17 cellular contexts compared by ENCODE assay signal in the genomic region with DNA sequence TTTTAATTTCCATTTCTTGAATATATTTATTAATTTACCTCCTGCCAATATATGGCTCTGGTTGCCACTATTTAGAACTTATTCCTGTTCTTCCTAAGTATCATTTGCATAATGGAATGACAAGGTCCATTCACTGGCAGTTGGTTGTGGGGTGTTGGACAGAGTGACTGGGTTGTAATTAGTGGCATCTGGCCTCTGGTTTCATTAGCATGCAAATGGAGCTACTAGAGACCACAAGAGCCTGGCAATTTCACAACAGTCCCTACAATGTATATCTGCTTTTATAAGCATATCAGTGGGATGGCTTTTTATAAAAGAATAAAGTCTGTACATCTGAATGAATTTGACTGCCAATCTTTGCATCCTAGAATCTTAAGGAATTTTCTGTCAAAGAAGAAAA.
DNase-seq lines count a peak whose midpoint lies in the region; ATAC-seq and TF ChIP-seq lines count a peak whose summit lies in the region.
"Had no signal": no experiment of that assay in that cellular context is flagged by ENCODE, and none has a peak within 500 bp of the region (broad histone marks: within the 10 kb centered on the region; RNA-seq: fewer than 3 reads in every experiment).

No MANE protein-coding gene starts in this region.

- no peak overlapping the region for H3K9ac ChIP-seq in H9 (ENCODE audit: extremely low read depth, insufficient read length, low read length)
- H3K9ac ChIP-seq in mesendoderm (ENCODE audit: low read length), result no peak overlapping the region

- no peak for TF ChIP-seq CTCF in H9 (conservative IDR thresholded peaks at IDR 0.05)
- TF ChIP-seq CTCF in WTC11 (IDR thresholded peaks at IDR 0.05), result no peak
- TF ChIP-seq CTCF in GM13976 (IDR thresholded peaks at IDR 0.05; ENCODE audit: borderline replicate concordance, control extremely low read depth, extremely low read depth, insufficient read depth, missing control alignments), result no peak

- H3K4me1 ChIP-seq in H9 (ENCODE audit: insufficient read depth, low read length), result peaks cover 6% of the 10 kb centered on the region; the same call in 1 of the 2 replicates
- no peaks in the 10 kb centered on the region for H3K4me1 ChIP-seq in mesendoderm (ENCODE audit: control insufficient read depth, low read depth, low read length)

- POLR2A ChIA-PET in WTC11 (lab: Charles Lee) (no interaction called here), HEK293T (lab: Yijun Ruan, JAX) (interaction anchor here (0.6 kb wide), 1 partner anchor 875 kb away, joined by 3 read pairs; no protein-coding TSS in a partner anchor)

- H4K8ac ChIP-seq in H9 (replicated peaks; ENCODE audit: insufficient read length, low read depth, low read length) (no peak overlapping the region), mesendoderm (ENCODE audit: low read depth, low read length) (no peak overlapping the region)

- H3K4me2 ChIP-seq in H9 (ENCODE audit: insufficient read depth, insufficient read length, low read length), result no peak overlapping the region
- no peak overlapping the region for H3K4me2 ChIP-seq in mesendoderm (ENCODE audit: low read length)

- H3K27ac ChIP-seq in H9 (ENCODE audit: insufficient read length, low read depth, low read length) (no peak overlapping the region), mesendoderm (ENCODE audit: low read depth, low read length) (no peak overlapping the region)

- H3K9me3 Mint-ChIP-seq in H9 (no peaks in the 10 kb centered on the region; a peak in 2 of 5 replicates), WTC11 (peaks cover 7% of the 10 kb centered on the region)

- peaks cover 0 to 11% (median 0%) of the 10 kb centered on the region in 3 experiments; a peak in 3 of 7 replicates for H3K36me3 Mint-ChIP-seq in H9 (ENCODE audit: insufficient read depth in 1 of 3, low read depth in 3 of 3)
- H3K36me3 Mint-ChIP-seq in WTC11, result no peaks in the 10 kb centered on the region; the same call in 1 of the 2 replicates
- H3K36me3 Mint-ChIP-seq: CD4-positive, CD25-positive, alpha-beta regulatory T cell had no signal

- H3K27ac Mint-ChIP-seq in H9, result peak overlapping the region in 2 of 3 experiments; percentile 35; a peak in 2 of 7 replicates
- no peak overlapping the region for H3K27ac Mint-ChIP-seq in WTC11
- H3K27ac Mint-ChIP-seq: CD4-positive, CD25-positive, alpha-beta regulatory T cell had no signal

- H3K4ac ChIP-seq in H9 (ENCODE audit: low read depth, low read length) (no peak overlapping the region), mesendoderm (ENCODE audit: low read depth, low read length) (no peak overlapping the region)

- no peak overlapping the region for H2BK5ac ChIP-seq in H9 (ENCODE audit: insufficient read length, low read length)
- H2BK5ac ChIP-seq in mesendoderm (ENCODE audit: low read length), result no peak overlapping the region

- H3T11ph ChIP-seq in H9 (ENCODE audit: low read length), result no peak overlapping the region

- H3K56ac ChIP-seq in H9 (ENCODE audit: insufficient read length, low read depth, low read length) (no peak overlapping the region), mesendoderm (ENCODE audit: low read length) (no peak overlapping the region)

- H3K27me3 Mint-ChIP-seq in H9 (ENCODE audit: low read depth), result no peaks in the 10 kb centered on the region
- no peaks in the 10 kb centered on the region; the same call in 1 of the 2 replicates for H3K27me3 Mint-ChIP-seq in WTC11 (ENCODE audit: low read depth)
- H3K27me3 Mint-ChIP-seq: CD4-positive, CD25-positive, alpha-beta regulatory T cell had no signal

- no peak overlapping the region for H2AK5ac ChIP-seq in H9 (ENCODE audit: insufficient read length, low read length)
- H2AK5ac ChIP-seq in mesendoderm (ENCODE audit: low read length), result no peak overlapping the region

- no peak overlapping the region for H2BK20ac ChIP-seq in H9 (ENCODE audit: low read depth, low read length, poor library complexity, severe bottlenecking)

- H3K23me2 ChIP-seq in H9 (ENCODE audit: insufficient read length, low read depth, low read length, poor library complexity, severe bottlenecking), result no peaks in the 10 kb centered on the region

- no peak overlapping the region for H2AFZ ChIP-seq in H9 (ENCODE audit: low read length)

- no peak overlapping the region for H3K23ac ChIP-seq in H9 (ENCODE audit: insufficient read length, low read depth, low read length)
- no peak overlapping the region for H3K23ac ChIP-seq in mesendoderm (ENCODE audit: low read length)

- H3K27me3 ChIP-seq in H9 (ENCODE audit: insufficient read depth, low read length), result no peaks in the 10 kb centered on the region
- no peaks in the 10 kb centered on the region for H3K27me3 ChIP-seq in mesendoderm (ENCODE audit: insufficient read depth, low read length, poor library complexity)

- no peaks in the 10 kb centered on the region for H3K36me3 ChIP-seq in mesendoderm (ENCODE audit: control insufficient read depth, insufficient read depth, low read length)

- no peaks in the 10 kb centered on the region for H3K79me2 ChIP-seq in H9 (ENCODE audit: insufficient read depth, low read length)
- no peaks in the 10 kb centered on the region for H3K79me2 ChIP-seq in mesendoderm (ENCODE audit: control insufficient read depth, insufficient read depth, low read length)

- no peak overlapping the region for H3K4me3 ChIP-seq in mesendoderm (ENCODE audit: low read length)

- H2BK12ac ChIP-seq in H9 (ENCODE audit: insufficient read length, low read depth, low read length), result no peak overlapping the region

- H3K4me1 Mint-ChIP-seq in H9, result peaks cover 43 to 44% of the 10 kb centered on the region in 2 experiments
- H3K4me1 Mint-ChIP-seq in WTC11, result peaks cover 50% of the 10 kb centered on the region
- H3K4me1 Mint-ChIP-seq: CD4-positive, CD25-positive, alpha-beta regulatory T cell had no signal

- ATAC-seq in WTC11, result peak; percentile 60
- ATAC-seq: Panc1, SK-N-SH treated with all-trans-retinoic acid at 6 μM for 48 hours had no signal

- H3K9me3 ChIP-seq in H9 (ENCODE audit: control insufficient read depth, low read depth, low read length), result no peaks in the 10 kb centered on the region

- H4K5ac ChIP-seq in H9 (ENCODE audit: insufficient read length, low read depth, low read length) (no peak overlapping the region), mesendoderm (ENCODE audit: low read length) (no peak overlapping the region)

- H3K79me1 ChIP-seq in H9 (ENCODE audit: insufficient read depth, low read depth, low read length, poor library complexity, severe bottlenecking), result no peaks in the 10 kb centered on the region
- H3K79me1 ChIP-seq in mesendoderm (ENCODE audit: low read length), result no peaks in the 10 kb centered on the region

- H3K14ac ChIP-seq in H9 (ENCODE audit: insufficient read depth, low read length), result no peak overlapping the region

- H2BK15ac ChIP-seq in H9 (ENCODE audit: low read depth, low read length) (no peak overlapping the region), mesendoderm (replicated peaks; ENCODE audit: low read depth) (no peak overlapping the region)

- in situ Hi-C loops in GM13976 (cut with MboI; ENCODE audit: low sequenced_read_pairs, unreplicated experiment), result no loop called here

- H2BK120ac ChIP-seq in H9 (ENCODE audit: low read depth, low read length, poor library complexity, severe bottlenecking), result no peak overlapping the region
- H2BK120ac ChIP-seq in mesendoderm (ENCODE audit: low read depth, low read length), result no peak overlapping the region

- peak; percentile 1 for DNase-seq in ELF-1 (ENCODE audit: low read depth, low spot score)
- DNase-seq in H9, result no peak
- DNase-seq in WTC11 (ENCODE audit: low spot score), result no peak
- peak; percentile 47 for DNase-seq in mesendoderm
- no peak for DNase-seq in HEK293T (ENCODE audit: extremely low spot score)
- DNase-seq in stimulated activated CD4-positive, alpha-beta T cell treated with anti-CD3 and anti-CD28 coated beads, Interleukin-4, amount 100 ng/mL, for 24 hours, result no peak
- no peak for DNase-seq in GM13976 (ENCODE audit: low spot score)
- DNase-seq: CD4-positive, CD25-positive, alpha-beta regulatory T cell; COR-L47; DND-41; Kasumi-1; NCI-H1048; NCI-H1417 treated with DMSO at 0.1 percent for 48 hours; NCI-H187; NCI-H510A treated with DMSO at 0.1 percent for 48 hours had no signal

- no peak overlapping the region for H4K91ac ChIP-seq in H9 (ENCODE audit: insufficient read length, low read depth, low read length)

- H3K4me3 Mint-ChIP-seq in H9 (no peak overlapping the region), WTC11 (no peak overlapping the region)
- H3K4me3 Mint-ChIP-seq: CD4-positive, CD25-positive, alpha-beta regulatory T cell had no signal

- H3K18ac ChIP-seq in H9 (ENCODE audit: insufficient read length, low read depth, low read length) (no peak overlapping the region), mesendoderm (ENCODE audit: low read length) (no peak overlapping the region)

- H4K20me1 ChIP-seq in H9 (ENCODE audit: control insufficient read depth, insufficient read depth, insufficient read length), result no peaks in the 10 kb centered on the region

- CTCF ChIA-PET in WTC11 (lab: Charles Lee) (no interaction called here), HEK293T (lab: Yijun Ruan, JAX) (no interaction called here)

TF ChIP-seq in WTC11, 78 proteins besides CTCF, POLR2A, EP300 and RAD21 (continues in another document):
- TF ChIP-seq NFYB (CRISPR knock-in tag; conservative IDR thresholded peaks at IDR 0.05; ENCODE audit: low read depth) (no peak), HMGA2 (CRISPR knock-in tag; IDR thresholded peaks at IDR 0.05) (no peak), GTF2I (CRISPR knock-in tag; conservative IDR thresholded peaks at IDR 0.05) (no peak)

TF ChIP-seq in HEK293T, 16 proteins besides CTCF, POLR2A, EP300 and RAD21:
- no peak for TF ChIP-seq NFRKB (IDR thresholded peaks at IDR 0.05)
- no peak for TF ChIP-seq LEF1 (IDR thresholded peaks at IDR 0.05; ENCODE audit: borderline replicate concordance)
- TF ChIP-seq, protein P1, sequence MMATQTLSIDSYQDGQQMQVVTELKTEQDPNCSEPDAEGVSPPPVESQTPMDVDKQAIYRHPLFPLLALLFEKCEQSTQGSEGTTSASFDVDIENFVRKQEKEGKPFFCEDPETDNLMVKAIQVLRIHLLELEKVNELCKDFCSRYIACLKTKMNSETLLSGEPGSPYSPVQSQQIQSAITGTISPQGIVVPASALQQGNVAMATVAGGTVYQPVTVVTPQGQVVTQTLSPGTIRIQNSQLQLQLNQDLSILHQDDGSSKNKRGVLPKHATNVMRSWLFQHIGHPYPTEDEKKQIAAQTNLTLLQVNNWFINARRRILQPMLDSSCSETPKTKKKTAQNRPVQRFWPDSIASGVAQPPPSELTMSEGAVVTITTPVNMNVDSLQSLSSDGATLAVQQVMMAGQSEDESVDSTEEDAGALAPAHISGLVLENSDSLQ (IDR thresholded peaks at IDR 0.05), result no peak
- TF ChIP-seq ZNF384 (IDR thresholded peaks at IDR 0.05), result no peak
- no peak for TF ChIP-seq L3MBTL2 (conservative IDR thresholded peaks at IDR 0.05)
- no peak for TF ChIP-seq ELF4 (IDR thresholded peaks at IDR 0.05)

Comparison
In these comparisons a context has a peak if more than half of its experiments do, and no peak if none do; other contexts are left out.
1. DNase-seq: peak in ELF-1 (single experiment) and mesendoderm (single experiment); none in H9 (single experiment), WTC11 (single experiment), HEK293T (single experiment), stimulated activated CD4-positive, alpha-beta T cell treated with anti-CD3 and anti-CD28 coated beads, Interleukin-4, amount 100 ng/mL, for 24 hours (single experiment) and GM13976 (single experiment).